ENCODE assay signal across 17 cellular contexts in genomic region chr19:53884256-53884655, GRCh38. TPM values are rescaled to one million over a fixed set of nuclear protein-coding genes. Genes with fewer than 3 reads are reported as not detected.
DNase-seq lines count a peak whose midpoint lies in the region; ATAC-seq and TF ChIP-seq lines count a peak whose summit lies in the region.
"Had no signal": no experiment of that assay in that cellular context is flagged by ENCODE, and none has a peak within 500 bp of the region (broad histone marks: within the 10 kb centered on the region; RNA-seq: fewer than 3 reads in every experiment).

No MANE protein-coding gene starts in this region.

- H3K9me3 ChIP-seq in BLaER1 treated with 17β-estradiol and CSF1 and Interleukin-3, amounts not matched to agents 10 nM and 100 nM (replicated peaks in 1 of 11): no peaks in the 10 kb centered on the region
- no peaks in the 10 kb centered on the region for H3K9me3 ChIP-seq in T-helper 17 cell (ENCODE audit: control insufficient read depth, low read length, poor library complexity, severe bottlenecking)
- no peaks in the 10 kb centered on the region for H3K9me3 ChIP-seq in neural progenitor cell (ENCODE audit: low read depth)
- H3K9me3 ChIP-seq in CD4-positive, alpha-beta memory T cell (ENCODE audit: control insufficient read depth in 1 of 2, low read length in 2 of 2): no peaks in the 10 kb centered on the region

- H3K4me2 ChIP-seq in BLaER1 treated with 17β-estradiol and CSF1 and Interleukin-3, amounts not matched to agents 10 nM and 100 nM: peak overlapping the region in 8 of 11 experiments; percentile 71 to 99 (median 98); a peak in 16 of 22 replicates
- H3K4me2 ChIP-seq in neural progenitor cell: peak overlapping the region; percentile 90

- H3K27me3 ChIP-seq in BLaER1 treated with 17β-estradiol and CSF1 and Interleukin-3, amounts not matched to agents 10 nM and 100 nM: peaks cover 0 to 29% (median 11%) of the 10 kb centered on the region in 11 experiments; a peak in 14 of 22 replicates
- H3K27me3 ChIP-seq in neural progenitor cell: peaks cover 36% of the 10 kb centered on the region
- peaks cover 39% of the 10 kb centered on the region for H3K27me3 ChIP-seq in CD4-positive, alpha-beta memory T cell (ENCODE audit: insufficient read depth, low read length)

- H3K36me3 Mint-ChIP-seq in T-helper 17 cell (ENCODE audit: low read depth) (peaks cover 5% of the 10 kb centered on the region), endothelial cell (ENCODE audit: low read depth, unreplicated experiment) (peaks cover 5% of the 10 kb centered on the region), neural progenitor cell (no peaks in the 10 kb centered on the region)
- no peaks in the 10 kb centered on the region for H3K36me3 Mint-ChIP-seq in CD4-positive, alpha-beta memory T cell

- no peak overlapping the region for H3K4me3 Mint-ChIP-seq in T-helper 17 cell
- H3K4me3 Mint-ChIP-seq in endothelial cell (ENCODE audit: unreplicated experiment): peak overlapping the region; percentile 22
- H3K4me3 Mint-ChIP-seq in neural progenitor cell: peak overlapping the region; percentile 65
- H3K4me3 Mint-ChIP-seq in CD4-positive, alpha-beta memory T cell: peak overlapping the region in 2 of 8 donors; percentile 18 to 52

- no peak overlapping the region for H3K27ac ChIP-seq in BLaER1 treated with 17β-estradiol and CSF1 and Interleukin-3, amounts not matched to agents 10 nM and 100 nM
- H3K27ac ChIP-seq in neural progenitor cell: no peak overlapping the region
- H3K27ac ChIP-seq in CD4-positive, alpha-beta memory T cell (ENCODE audit: low read depth, low read length): no peak overlapping the region

- intact Hi-C loops in CD4-positive, alpha-beta memory T cell (cut with micrococcal nuclease): loop anchor here (5.0 kb wide), 1 partner anchor 687 kb away; no protein-coding TSS in a partner anchor

- no peak overlapping the region for H3K4me3 ChIP-seq in BLaER1 treated with 17β-estradiol and CSF1 and Interleukin-3, amounts not matched to agents 10 nM and 100 nM
- H3K4me3 ChIP-seq in neural progenitor cell: peak overlapping the region; percentile 66
- no peak overlapping the region for H3K4me3 ChIP-seq in CD4-positive, alpha-beta memory T cell (ENCODE audit: low read length in 2 of 2)
- H3K4me3 ChIP-seq: K562 had no signal

- H3K27ac Mint-ChIP-seq in T-helper 17 cell: peak overlapping the region; percentile 49
- peak overlapping the region; percentile 27 for H3K27ac Mint-ChIP-seq in endothelial cell (ENCODE audit: unreplicated experiment)
- peak overlapping the region; percentile 6 for H3K27ac Mint-ChIP-seq in neural progenitor cell
- H3K27ac Mint-ChIP-seq in CD4-positive, alpha-beta memory T cell: no peak overlapping the region

- H3K27me3 Mint-ChIP-seq in T-helper 17 cell: peaks cover 37% of the 10 kb centered on the region
- peaks cover 10% of the 10 kb centered on the region for H3K27me3 Mint-ChIP-seq in endothelial cell (ENCODE audit: unreplicated experiment)
- peaks cover 5% of the 10 kb centered on the region for H3K27me3 Mint-ChIP-seq in neural progenitor cell (ENCODE audit: insufficient read depth, low read depth)
- peaks cover 24 to 28% of the 10 kb centered on the region in 2 donors for H3K27me3 Mint-ChIP-seq in CD4-positive, alpha-beta memory T cell

- POLR2A ChIA-PET in CD4-positive, alpha-beta memory T cell (lab: Charles Lee; ENCODE audit: partially characterized antibody): interaction anchor here (0.6 kb wide), 1 partner anchor 10 kb away, joined by 3 read pairs; no protein-coding TSS in a partner anchor

- H4K20me1 ChIP-seq in BLaER1 treated with 17β-estradiol and CSF1 and Interleukin-3, amounts not matched to agents 10 nM and 100 nM: no peaks in the 10 kb centered on the region
- no peaks in the 10 kb centered on the region for H4K20me1 ChIP-seq in neural progenitor cell (ENCODE audit: low read depth)

- H3K9me3 Mint-ChIP-seq in endothelial cell (ENCODE audit: unreplicated experiment): no peaks in the 10 kb centered on the region
- H3K9me3 Mint-ChIP-seq in neural progenitor cell: no peaks in the 10 kb centered on the region
- H3K9me3 Mint-ChIP-seq in CD4-positive, alpha-beta memory T cell: no peaks in the 10 kb centered on the region

- H2AFZ ChIP-seq in neural progenitor cell (replicated peaks): no peak overlapping the region

- CTCF ChIA-PET in CD4-positive, alpha-beta memory T cell (lab: Charles Lee; ENCODE audit: partially characterized antibody): interaction anchor here (1.1 to 4.1 kb wide), 4 partner anchors 10 to 31 kb away, joined by 3 to 47 read pairs (median 4); partner anchors contain the start of gene MYADM

- H3K4me1 Mint-ChIP-seq in T-helper 17 cell: peaks cover 12% of the 10 kb centered on the region
- H3K4me1 Mint-ChIP-seq in endothelial cell (ENCODE audit: unreplicated experiment): peaks cover 4% of the 10 kb centered on the region
- H3K4me1 Mint-ChIP-seq in neural progenitor cell: peaks cover 35% of the 10 kb centered on the region
- H3K4me1 Mint-ChIP-seq in CD4-positive, alpha-beta memory T cell: peaks cover 4 to 18% (median 7%) of the 10 kb centered on the region in 4 donors

- H3F3A ChIP-seq in neural progenitor cell (ENCODE audit: low read depth): peaks cover 35% of the 10 kb centered on the region

- ATAC-seq in T-helper 17 cell (no peak), HG03135 (IDR thresholded peaks at IDR 0.05; ENCODE audit: unreplicated experiment) (no peak), esophagus mucosa (no peak)
- ATAC-seq: K562 had no signal

- H3K4me1 ChIP-seq in BLaER1 treated with 17β-estradiol and CSF1 and Interleukin-3, amounts not matched to agents 10 nM and 100 nM: peaks cover 31 to 61% (median 59%) of the 10 kb centered on the region in 10 experiments
- H3K4me1 ChIP-seq in neural progenitor cell: peaks cover 27% of the 10 kb centered on the region
- peaks cover 36% of the 10 kb centered on the region for H3K4me1 ChIP-seq in CD4-positive, alpha-beta memory T cell (ENCODE audit: insufficient read depth, low read length)

- H3K9ac ChIP-seq in BLaER1 treated with 17β-estradiol and CSF1 and Interleukin-3, amounts not matched to agents 10 nM and 100 nM: no peak overlapping the region
- H3K9ac ChIP-seq in neural progenitor cell: no peak overlapping the region

- no peaks in the 10 kb centered on the region for H3K36me3 ChIP-seq in BLaER1 treated with 17β-estradiol and CSF1 and Interleukin-3, amounts not matched to agents 10 nM and 100 nM
- H3K36me3 ChIP-seq in neural progenitor cell: no peaks in the 10 kb centered on the region
- no peaks in the 10 kb centered on the region for H3K36me3 ChIP-seq in CD4-positive, alpha-beta memory T cell (ENCODE audit: insufficient read depth, low read length)

- no peaks in the 10 kb centered on the region for H3K79me2 ChIP-seq in neural progenitor cell (ENCODE audit: low read depth)

- no peak for DNase-seq in T-helper 17 cell
- no peak for DNase-seq in endothelial cell (ENCODE audit: low spot score)
- DNase-seq in neural progenitor cell (ENCODE audit: low spot score): no peak
- no peak for DNase-seq in CD4-positive, alpha-beta memory T cell
- DNase-seq in RPMI8226: no peak
- DNase-seq: GOT3; NCI-H1048; NCI-H2107; NCI-H226; NCI-H69; NK-92 treated with Interleukin-12 subunit alpha and Interleukin-12 subunit beta, amount 100 ng/mL, for 24 hours; OCI-M1 had no signal

- no peak for TF ChIP-seq CTCF in endothelial cell (IDR thresholded peaks at IDR 0.05; ENCODE audit: unreplicated experiment)
- no peak for TF ChIP-seq CTCF in neural progenitor cell (IDR thresholded peaks at IDR 0.05)

RNA-seq across cellular contexts. Expression of gene PRKCG, which starts 2.3 kb away (rescaled TPM):
- total RNA-seq in T-helper 17 cell (1 to 10 TPM; 1.1 to 1.4 TPM), endothelial cell (ENCODE audit: unreplicated experiment) (0.92 TPM), neural progenitor cell (ENCODE audit: low replicate concordance) (0.51 and 3.3 TPM in 2 replicates), esophagus mucosa (not detected)
- total RNA-seq in CD4-positive, alpha-beta memory T cell: not detected
- polyA plus RNA-seq in CD4-positive, alpha-beta memory T cell: under 1 TPM in 1 of 2 donors, not detected in 1; 0.06 TPM
- total RNA-seq: K562 had no signal
- polyA plus RNA-seq: CD14-positive monocyte, K562 had no signal

RNA-seq across cellular contexts. Expression of gene MYADM, which starts 16.6 kb away (rescaled TPM):
- total RNA-seq in T-helper 17 cell: 100 to 1,000 TPM; 392 to 670 TPM
- 123 TPM for total RNA-seq in endothelial cell (ENCODE audit: unreplicated experiment)
- total RNA-seq in neural progenitor cell (ENCODE audit: low replicate concordance): 11.5 and 25.6 TPM in 2 replicates
- 10 to 100 TPM; 42.1 to 45.8 TPM for total RNA-seq in CD4-positive, alpha-beta memory T cell
- polyA plus RNA-seq in CD4-positive, alpha-beta memory T cell: 10 to 100 TPM; 38.5 to 67.9 TPM
- total RNA-seq in esophagus mucosa: 6.9 TPM

RNA-seq across cellular contexts. Expression of gene CACNG7, which starts 24.8 kb away (rescaled TPM):
- total RNA-seq in T-helper 17 cell: not detected
- 0.51 TPM for total RNA-seq in endothelial cell (ENCODE audit: unreplicated experiment)
- total RNA-seq in neural progenitor cell (ENCODE audit: low replicate concordance): 6.7 and 27.3 TPM in 2 replicates
- total RNA-seq in CD4-positive, alpha-beta memory T cell: not detected
- not detected for polyA plus RNA-seq in CD4-positive, alpha-beta memory T cell
- total RNA-seq in esophagus mucosa: not detected
- total RNA-seq: K562 had no signal
- polyA plus RNA-seq: CD14-positive monocyte, K562 had no signal

Comparison
In these comparisons a context has a peak if more than half of its experiments do, and no peak if none do; other contexts are left out.
1. H3K27ac Mint-ChIP-seq: peak in T-helper 17 cell (single experiment), endothelial cell (single experiment) and neural progenitor cell (single experiment); none in CD4-positive, alpha-beta memory T cell (0 of 7).